8 cellular contexts compared by ENCODE assay signal in genomic region chr17:1907818-1908698, GRCh38.
DNase-seq lines count a peak whose midpoint lies in the region; ATAC-seq, FAIRE-seq and TF ChIP-seq lines count a peak whose summit lies in the region.

No MANE protein-coding gene starts in this region.

- H2BK5ac ChIP-seq in neuronal stem cell (ENCODE audit: low read length): no peak overlapping the region

- H3F3A ChIP-seq in PC-3 (ENCODE audit: low read length, unreplicated experiment): no peaks in the 10 kb centered on the region

- H3K79me2 ChIP-seq in PC-3 (ENCODE audit: low read length) (no peaks in the 10 kb centered on the region), endothelial cell of umbilical vein (ENCODE audit: control insufficient read depth, insufficient read depth, low read length) (no peaks in the 10 kb centered on the region)

- TF ChIP-seq CTCF in PC-3 (conservative IDR thresholded peaks at IDR 0.05; ENCODE audit: low read depth, low read length) (no peak), endothelial cell of umbilical vein (IDR thresholded peaks at IDR 0.05; ENCODE audit: extremely low read depth in 1 of 2, insufficient read depth in 1 of 2, low read depth in 1 of 2, low read length in 2 of 2) (no peak)

- H3K23ac ChIP-seq in neuronal stem cell (ENCODE audit: low read depth, low read length, poor library complexity): no peak overlapping the region

- H3K4me1 ChIP-seq in PC-3 (ENCODE audit: insufficient read depth, low read length) (peaks cover 8% of the 10 kb centered on the region; the same call in 1 of the 2 replicates), endothelial cell of umbilical vein (ENCODE audit: control insufficient read depth, extremely low read depth, insufficient read depth, low read length) (peaks cover 5% of the 10 kb centered on the region), neuronal stem cell (ENCODE audit: control insufficient read depth in 2 of 2, insufficient read depth in 1 of 2, low read depth in 1 of 2, low read length in 2 of 2) (peaks cover 30 to 41% of the 10 kb centered on the region in 2 donors)

- no peaks in the 10 kb centered on the region for H4K20me1 ChIP-seq in PC-3 (ENCODE audit: low read length)
- no peaks in the 10 kb centered on the region for H4K20me1 ChIP-seq in endothelial cell of umbilical vein (replicated peaks; ENCODE audit: control insufficient read depth, extremely low read depth, insufficient read depth, low read length)

- POLR2A ChIA-PET in PC-3 (lab: Charles Lee; ENCODE audit: unreplicated experiment) (no interaction called here), endothelial cell of umbilical vein (lab: Charles Lee) (no interaction called here)

- no peak overlapping the region for H3K4ac ChIP-seq in neuronal stem cell (ENCODE audit: low read length)

- H3K27ac ChIP-seq in PC-3 (ENCODE audit: low read length) (no peak overlapping the region), endothelial cell of umbilical vein (ENCODE audit: insufficient read depth, low read depth, low read length) (no peak overlapping the region), neuronal stem cell (replicated peaks; ENCODE audit: low read length) (peak overlapping the region; percentile 68)

- H3K9me1 ChIP-seq in endothelial cell of umbilical vein (replicated peaks; ENCODE audit: control insufficient read depth, extremely low read depth, insufficient read depth, low read length): no peaks in the 10 kb centered on the region

- peak overlapping the region; percentile 92 for H3K4me2 ChIP-seq in PC-3 (ENCODE audit: low read length)
- peak overlapping the region; percentile 65 for H3K4me2 ChIP-seq in endothelial cell of umbilical vein (ENCODE audit: insufficient read depth, low read length)
- H3K4me2 ChIP-seq in neuronal stem cell (ENCODE audit: insufficient read depth, low read length, poor library complexity, severe bottlenecking): peak overlapping the region; percentile 52

- CTCF ChIA-PET in PC-3 (lab: Charles Lee) (interaction anchor here (0.9 to 1.4 kb wide), 3 partner anchors 16 to 117 kb away, joined by 3 to 52 read pairs (median 4); partner anchors contain the start of gene RTN4RL1), endothelial cell of umbilical vein (lab: Charles Lee) (interaction anchor here (0.8 to 3.7 kb wide), 24 partner anchors 13 to 444 kb away, joined by 3 to 270 read pairs (median 6); partner anchors contain the start of genes DPH1, OVCA2 and RTN4RL1)

- no TSS peak for BruUV-seq in PC-3 (replicated peaks; lab: Mats Ljungman, UMichigan)
- no TSS peak for BruUV-seq in endothelial cell of umbilical vein (replicated peaks; lab: Mats Ljungman, UMichigan)

- peak overlapping the region; percentile 77 for H2BK120ac ChIP-seq in neuronal stem cell (ENCODE audit: low read depth, low read length)

- H3K79me1 ChIP-seq in neuronal stem cell (ENCODE audit: low read depth, low read length): no peaks in the 10 kb centered on the region

- H3K14ac ChIP-seq in neuronal stem cell (ENCODE audit: low read length): no peak overlapping the region

- H3K27me3 ChIP-seq in PC-3 (ENCODE audit: low read length) (no peaks in the 10 kb centered on the region), endothelial cell of umbilical vein (ENCODE audit: control insufficient read depth in 2 of 2, insufficient read depth in 2 of 2, low read length in 2 of 2) (peaks cover 34 to 49% of the 10 kb centered on the region in 2 experiments), neuronal stem cell (ENCODE audit: control insufficient read depth in 3 of 3, insufficient read depth in 3 of 3, low read depth in 1 of 3, low read length in 3 of 3) (peaks cover 0 to 11% (median 2%) of the 10 kb centered on the region in 3 experiments)

- peak overlapping the region; percentile 82 for H2AK5ac ChIP-seq in neuronal stem cell (ENCODE audit: low read depth, low read length)

- no peak overlapping the region for H3K9ac ChIP-seq in PC-3 (ENCODE audit: low read length)
- no peak overlapping the region for H3K9ac ChIP-seq in endothelial cell of umbilical vein (replicated peaks; ENCODE audit: extremely low read depth, insufficient read depth, low read length)
- peak overlapping the region; percentile 4 for H3K9ac ChIP-seq in neuronal stem cell (ENCODE audit: low read depth, low read length, poor library complexity)

- FAIRE-seq in endothelial cell of umbilical vein (lab: Jason Lieb, UNC): no peak

- H3K36me3 ChIP-seq in PC-3 (ENCODE audit: low read depth, low read length): no peaks in the 10 kb centered on the region
- no peaks in the 10 kb centered on the region for H3K36me3 ChIP-seq in endothelial cell of umbilical vein (ENCODE audit: control insufficient read depth in 2 of 2, extremely low read depth in 1 of 2, insufficient read depth in 2 of 2, low read length in 2 of 2)
- peaks cover 0 to 1% of the 10 kb centered on the region in 2 donors for H3K36me3 ChIP-seq in neuronal stem cell (replicated peaks in 1 of 2; ENCODE audit: control insufficient read depth in 2 of 2, insufficient read depth in 2 of 2, low read length in 2 of 2)

- H2BK15ac ChIP-seq in neuronal stem cell (ENCODE audit: low read length): no peak overlapping the region

- H4K91ac ChIP-seq in neuronal stem cell (ENCODE audit: low read depth, low read length, poor library complexity): no peak overlapping the region

- no CpG with 5 or more reads among the region's 53 CpGs for WGBS in neuronal stem cell (ENCODE audit: extremely low coverage in 2 of 2, insufficient read length in 2 of 2, insufficient replicate concordance in 1 of 2), 2 donors

- H3K9me2 ChIP-seq in PC-3 (replicated peaks; ENCODE audit: low read length): no peaks in the 10 kb centered on the region

- no peaks in the 10 kb centered on the region for H3K9me3 ChIP-seq in PC-3 (ENCODE audit: low read length)
- no peaks in the 10 kb centered on the region for H3K9me3 ChIP-seq in endothelial cell of umbilical vein (replicated peaks; ENCODE audit: control insufficient read depth, insufficient read depth, low read length)
- no peaks in the 10 kb centered on the region for H3K9me3 ChIP-seq in neuronal stem cell (replicated peaks in 1 of 2; ENCODE audit: control insufficient read depth in 2 of 2, insufficient read depth in 1 of 2, low read depth in 1 of 2, low read length in 2 of 2)

- dilution Hi-C loops in endothelial cell of umbilical vein (cut with MboI; ENCODE audit: extremely low pct_ligation_motif_present, low sequenced_read_pairs): no loop called here

- peak overlapping the region; percentile 90 for H3K18ac ChIP-seq in neuronal stem cell (ENCODE audit: low read length)

- peak overlapping the region; percentile 53 for H2BK12ac ChIP-seq in neuronal stem cell (ENCODE audit: low read length)

- H3K4me3 ChIP-seq in PC-3 (ENCODE audit: low read length): peak overlapping the region; percentile 64
- H3K4me3 ChIP-seq in endothelial cell of umbilical vein (replicated peaks in 1 of 3; ENCODE audit: insufficient read depth in 1 of 3, low read depth in 1 of 3, low read length in 3 of 3): peak overlapping the region in 1 of 3 experiments; percentile 27
- peak overlapping the region; percentile 45 to 71 for H3K4me3 ChIP-seq in neuronal stem cell (ENCODE audit: low read length in 2 of 2)

- intact Hi-C loops in PC-3 (cut with micrococcal nuclease) (no loop called here), endothelial cell of umbilical vein (cut with micrococcal nuclease) (loop anchor here (1.0 kb wide), 3 partner anchors 118 to 336 kb away; partner anchors contain the start of gene DPH1)

- TF ChIP-seq POLR2A in endothelial cell of umbilical vein (IDR thresholded peaks at IDR 0.05; ENCODE audit: low read depth, low read length): no peak

- ATAC-seq in PC-3 (peak; percentile 48), GM21619 (IDR thresholded peaks at IDR 0.05; ENCODE audit: unreplicated experiment) (no peak), GM21723 (IDR thresholded peaks at IDR 0.05; ENCODE audit: unreplicated experiment) (no peak)

- peak overlapping the region; percentile 91 for H2AFZ ChIP-seq in PC-3 (ENCODE audit: low read length)
- H2AFZ ChIP-seq in endothelial cell of umbilical vein (ENCODE audit: low read depth, low read length): peak overlapping the region; percentile 27
- H2AFZ ChIP-seq in neuronal stem cell (ENCODE audit: low read length): peak overlapping the region; percentile 96

- DNase-seq in D341Med (ENCODE audit: low spot score) (peak; percentile 77), PC-3 (peak; percentile 19), endothelial cell of umbilical vein (ENCODE audit: low read depth, low spot score) (peak; percentile 25), neuronal stem cell (ENCODE audit: low spot score) (peak; percentile 67), SIG-M5 (lab: John Stamatoyannopoulos, UW) (no peak), KG1 (lab: John Stamatoyannopoulos, UW) (no peak)

- no peak overlapping the region for H4K8ac ChIP-seq in neuronal stem cell (ENCODE audit: low read depth, low read length)

TF ChIP-seq in endothelial cell of umbilical vein, 7 proteins besides CTCF, POLR2A, EP300 and RAD21:
- TF ChIP-seq, protein P1, sequence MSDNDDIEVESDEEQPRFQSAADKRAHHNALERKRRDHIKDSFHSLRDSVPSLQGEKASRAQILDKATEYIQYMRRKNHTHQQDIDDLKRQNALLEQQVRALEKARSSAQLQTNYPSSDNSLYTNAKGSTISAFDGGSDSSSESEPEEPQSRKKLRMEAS (IDR thresholded peaks at IDR 0.05; ENCODE audit: insufficient read depth, insufficient read length): no peak
- TF ChIP-seq MYC (IDR thresholded peaks at IDR 0.05; ENCODE audit: low read depth, low read length) (no peak), JUN (IDR thresholded peaks at IDR 0.05; ENCODE audit: borderline replicate concordance, insufficient read depth, insufficient read length, low read depth) (no peak), FOS (IDR thresholded peaks at IDR 0.05; ENCODE audit: borderline replicate concordance, insufficient read depth, low read length) (no peak), EZH2 (IDR thresholded peaks at IDR 0.05; ENCODE audit: borderline replicate concordance, low read depth, low read length, severe bottlenecking) (peak; percentile 86)

Comparison
In these comparisons a context has a peak if more than half of its experiments do, and no peak if none do; other contexts are left out.
1. DNase-seq: peak in D341Med (single experiment), PC-3 (single experiment), endothelial cell of umbilical vein (single experiment) and neuronal stem cell (single experiment); none in SIG-M5 (single experiment) and KG1 (single experiment).
2. H2AFZ ChIP-seq: peak in every context shown above with its lines; median percentile 96 in neuronal stem cell; 91 in PC-3; 27 in endothelial cell of umbilical vein.
3. Peak in every context shown above with its lines, with median percentiles within 50 percentile points of each other: H3K4me2 ChIP-seq.